In the genomic region with DNA sequence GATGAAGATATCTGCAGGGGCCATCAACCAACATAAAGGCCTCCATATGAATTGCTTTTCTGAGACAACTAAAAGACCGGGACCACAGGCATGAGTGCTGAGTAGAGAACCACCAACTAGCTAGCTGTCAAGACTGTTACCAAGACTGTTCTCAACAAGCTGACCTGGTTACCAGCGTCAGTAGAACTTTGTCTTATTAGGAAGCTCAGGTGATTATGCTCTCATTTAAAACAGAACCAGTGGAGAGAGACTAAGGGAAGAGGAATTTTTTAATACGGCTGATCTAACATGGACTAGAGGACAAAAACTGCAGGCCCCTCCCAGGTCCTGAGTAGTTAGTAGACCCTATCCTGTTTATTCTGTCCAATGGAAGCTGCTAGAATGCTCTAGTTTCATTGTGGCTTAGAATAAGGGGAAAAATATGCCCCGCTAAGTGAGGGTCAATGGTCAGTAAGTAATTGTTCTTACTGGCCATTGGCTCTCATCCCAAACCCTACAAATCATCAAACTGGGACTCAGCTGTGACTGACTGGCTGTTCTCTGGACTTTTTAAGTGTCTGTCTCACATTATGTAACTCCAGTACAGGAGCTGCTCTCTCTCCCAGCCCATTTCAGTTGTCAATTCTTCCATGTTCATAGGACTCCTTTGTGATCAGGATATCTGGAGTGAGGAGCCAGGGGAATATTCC, we compare ENCODE assay signal across 15 cellular contexts.
DNase-seq lines count a peak whose midpoint lies in the region; ATAC-seq, FAIRE-seq and TF ChIP-seq lines count a peak whose summit lies in the region.
"Had no signal": no experiment of that assay in that cellular context is flagged by ENCODE, and none has a peak within 500 bp of the region (broad histone marks: within the 10 kb centered on the region; RNA-seq: fewer than 3 reads in every experiment).

No MANE protein-coding gene starts in this region.

- H3K36me3 Mint-ChIP-seq in nephron progenitor cell (ENCODE audit: low read depth), result peaks cover 52% of the 10 kb centered on the region

- no peaks in the 10 kb centered on the region for H3K9me3 Mint-ChIP-seq in nephron progenitor cell

- no peak overlapping the region for H3K4me3 Mint-ChIP-seq in nephron progenitor cell

- DNase-seq in Ammon's horn (ENCODE audit: low spot score) (peak; percentile 57), RCC 7860 (ENCODE audit: low spot score) (peak; percentile 25), glomerular visceral epithelial cell (ENCODE audit: extremely low spot score) (peak; percentile 70), nephron progenitor cell (no peak), RKO (ENCODE audit: low spot score) (no peak), SKM-1 treated with dmso at 0.1 percent for 144 hours (lab: John Stamatoyannopoulos, UW; ENCODE audit: unreplicated experiment) (no peak)
- DNase-seq: activated T-cell treated with anti-CD3 and anti-CD28 coated beads, Interleukin-2, amount 50 U/mL, for 48 hours; left colon; NCI-H69; SHP77 treated with DMSO at 0.1 percent for 48 hours; sigmoid colon; upper lobe of right lung had no signal

- ATAC-seq in HG02759 (IDR thresholded peaks at IDR 0.05; ENCODE audit: unreplicated experiment) (no peak), GM18867 (IDR thresholded peaks at IDR 0.05; ENCODE audit: unreplicated experiment) (no peak)
- ATAC-seq: left colon, upper lobe of right lung had no signal

- no peaks in the 10 kb centered on the region for H3K27me3 Mint-ChIP-seq in nephron progenitor cell (ENCODE audit: low read depth, poor library complexity)

- peak overlapping the region; percentile 79 for H3K27ac Mint-ChIP-seq in nephron progenitor cell

- peaks cover 25% of the 10 kb centered on the region for H3K4me1 Mint-ChIP-seq in nephron progenitor cell

- no peak for TF ChIP-seq CTCF in nephron progenitor cell (IDR thresholded peaks at IDR 0.05)

- FAIRE-seq in RCC 7860 (lab: Jason Lieb, UNC), result peak; percentile 78
- FAIRE-seq: bronchial epithelial cell had no signal

Comparison
In these comparisons a context has a peak if more than half of its experiments do, and no peak if none do; other contexts are left out.
1. DNase-seq: peak in Ammon's horn (single experiment), RCC 7860 (single experiment) and glomerular visceral epithelial cell (single experiment); none in nephron progenitor cell (single experiment), RKO (single experiment) and SKM-1 treated with dmso at 0.1 percent for 144 hours (single experiment).